Comparison of ENCODE assay signal across 10 cellular contexts in genomic region chr4:6891436-6892170, GRCh38. TPM values are rescaled to one million over a fixed set of nuclear protein-coding genes. Genes with fewer than 3 reads are reported as not detected.
A peak's percentile ranks its signal among the peaks of the same experiment; 100 is the strongest.
DNase-seq lines count a peak whose midpoint lies in the region; ATAC-seq and TF ChIP-seq lines count a peak whose summit lies in the region.
"Had no signal": no experiment of that assay in that cellular context is flagged by ENCODE, and none has a peak within 500 bp of the region (broad histone marks: within the 10 kb centered on the region; RNA-seq: fewer than 3 reads in every experiment).

No MANE protein-coding gene starts in this region.

- H3K4me1 ChIP-seq in BE2C = peaks cover 12% of the 10 kb centered on the region
- peaks cover 10% of the 10 kb centered on the region for H3K4me1 ChIP-seq in muscle layer of colon (ENCODE audit: insufficient read depth, low read length)

- no peaks in the 10 kb centered on the region for H3K27me3 Mint-ChIP-seq in activated naive CD8-positive, alpha-beta T cell treated with anti-CD3 and anti-CD28 coated beads, Interleukin-2, amount 50 U/mL, for 24 hours
- no peaks in the 10 kb centered on the region for H3K27me3 Mint-ChIP-seq in type B pancreatic cell

- H3K4me1 Mint-ChIP-seq in activated naive CD8-positive, alpha-beta T cell treated with anti-CD3 and anti-CD28 coated beads, Interleukin-2, amount 50 U/mL, for 24 hours = peaks cover 30% of the 10 kb centered on the region
- peaks cover 22% of the 10 kb centered on the region for H3K4me1 Mint-ChIP-seq in type B pancreatic cell (ENCODE audit: unreplicated experiment)

- DNase-seq in BE2C (no peak), HL-60 (ENCODE audit: low read depth in 1 of 2, low spot score in 1 of 2) (peak in 1 of 2 experiments; percentile 56), AG08396 (ENCODE audit: low spot score) (no peak), type B pancreatic cell (ENCODE audit: extremely low spot score, unreplicated experiment) (no peak), NCI-H1436 treated with DMSO at 0.1 percent for 48 hours (lab: John Stamatoyannopoulos, UW) (no peak), NCI-H345 (lab: John Stamatoyannopoulos, UW) (no peak)
- no peak for DNase-seq in activated naive CD8-positive, alpha-beta T cell treated with anti-CD3 and anti-CD28 coated beads, Interleukin-2, amount 50 U/mL, for 24 hours
- DNase-seq: DMS79 treated with DMSO at 0.1 percent for 48 hours; NK-92 treated with Interleukin-12 subunit alpha and Interleukin-12 subunit beta, amount 100 ng/mL, for 24 hours had no signal

- peak overlapping the region; percentile 21 for H3K4me3 ChIP-seq in BE2C (ENCODE audit: low read depth, low read length)
- H3K4me3 ChIP-seq in HL-60 (replicated peaks; ENCODE audit: insufficient read depth, low read length) = no peak overlapping the region; the same call in 1 of the 2 replicates
- no peak overlapping the region for H3K4me3 ChIP-seq in muscle layer of colon (ENCODE audit: low read depth in 1 of 2, low read length in 2 of 2)

- H3K36me3 ChIP-seq in BE2C = no peaks in the 10 kb centered on the region
- H3K36me3 ChIP-seq in muscle layer of colon (ENCODE audit: insufficient read depth, low read length) = no peaks in the 10 kb centered on the region

- H3K27me3 ChIP-seq in BE2C (no peaks in the 10 kb centered on the region), HL-60 (ENCODE audit: insufficient read depth, poor library complexity, severe bottlenecking) (no peaks in the 10 kb centered on the region), muscle layer of colon (ENCODE audit: control insufficient read depth in 1 of 2, insufficient read depth in 2 of 2, low read length in 2 of 2) (no peaks in the 10 kb centered on the region)

- ATAC-seq in activated naive CD8-positive, alpha-beta T cell treated with anti-CD3 and anti-CD28 coated beads, Interleukin-2, amount 50 U/mL, for 24 hours = peak; percentile 33

- peaks cover 3% of the 10 kb centered on the region; the same call in 1 of the 2 replicates for H3K9me3 ChIP-seq in BE2C
- no peaks in the 10 kb centered on the region for H3K9me3 ChIP-seq in muscle layer of colon (ENCODE audit: low read length)

- peak overlapping the region; percentile 49 for H3K27ac Mint-ChIP-seq in activated naive CD8-positive, alpha-beta T cell treated with anti-CD3 and anti-CD28 coated beads, Interleukin-2, amount 50 U/mL, for 24 hours
- H3K27ac Mint-ChIP-seq in type B pancreatic cell = no peak overlapping the region

- H3K4me3 Mint-ChIP-seq in activated naive CD8-positive, alpha-beta T cell treated with anti-CD3 and anti-CD28 coated beads, Interleukin-2, amount 50 U/mL, for 24 hours = peak overlapping the region; percentile 34
- H3K4me3 Mint-ChIP-seq in type B pancreatic cell = no peak overlapping the region

- peaks cover 5% of the 10 kb centered on the region for H3K36me3 Mint-ChIP-seq in activated naive CD8-positive, alpha-beta T cell treated with anti-CD3 and anti-CD28 coated beads, Interleukin-2, amount 50 U/mL, for 24 hours (ENCODE audit: low read depth)
- H3K36me3 Mint-ChIP-seq in type B pancreatic cell = no peaks in the 10 kb centered on the region

- H3K9me3 Mint-ChIP-seq in activated naive CD8-positive, alpha-beta T cell treated with anti-CD3 and anti-CD28 coated beads, Interleukin-2, amount 50 U/mL, for 24 hours = no peaks in the 10 kb centered on the region
- H3K9me3 Mint-ChIP-seq in type B pancreatic cell = no peaks in the 10 kb centered on the region

- no peak for TF ChIP-seq CTCF in BE2C (IDR thresholded peaks at IDR 0.05; ENCODE audit: low read depth, low read length)
- no peak for TF ChIP-seq CTCF in HL-60 (IDR thresholded peaks at IDR 0.05; ENCODE audit: insufficient read depth, low read length)
- no peak for TF ChIP-seq CTCF in type B pancreatic cell (conservative IDR thresholded peaks at IDR 0.05)

- H3K27ac ChIP-seq in HL-60 (replicated peaks) (peak overlapping the region; percentile 78), muscle layer of colon (ENCODE audit: low read depth, low read length) (peak overlapping the region; percentile 34)

- H3K9ac ChIP-seq in muscle layer of colon (ENCODE audit: low read length) = no peak overlapping the region

RNA-seq across cellular contexts. Expression of gene TBC1D14, which starts 18.0 kb away (rescaled TPM):
- polyA plus RNA-seq in BE2C (2012; ENCODE audit: insufficient read depth, insufficient read length, low read depth) = 54.8 TPM
- total RNA-seq in type B pancreatic cell (ENCODE audit: low replicate concordance) = 55.9 and 56.9 TPM in 2 replicates
